Comparison of ENCODE assay signal across 13 cellular contexts in genomic region chr20:7765221-7765620, GRCh38.
DNase-seq lines count a peak whose midpoint lies in the region; ATAC-seq lines count a peak whose summit lies in the region.
"Had no signal": no experiment of that assay in that cellular context is flagged by ENCODE, and none has a peak within 500 bp of the region (broad histone marks: within the 10 kb centered on the region; RNA-seq: fewer than 3 reads in every experiment).

No MANE protein-coding gene starts in this region.

- ATAC-seq in GM18867 (IDR thresholded peaks at IDR 0.05; ENCODE audit: unreplicated experiment) (peak; percentile 94), GM21526 (IDR thresholded peaks at IDR 0.05; ENCODE audit: low FRiP score, unreplicated experiment) (peak; percentile 94), HG03139 (IDR thresholded peaks at IDR 0.05; ENCODE audit: unreplicated experiment) (peak; percentile 89)

- DNase-seq in RPMI8226 (peak; percentile 55), NCI-H748 (lab: John Stamatoyannopoulos, UW; ENCODE audit: unreplicated experiment) (no peak), UCSD-AML1 (lab: John Stamatoyannopoulos, UW; ENCODE audit: unreplicated experiment) (no peak), Ammon's horn (ENCODE audit: low spot score) (no peak)
- no peak for DNase-seq in stimulated activated CD4-positive, alpha-beta T cell treated with anti-CD3 and anti-CD28 coated beads, Interleukin-4, amount 100 ng/mL, for 1 hour
- DNase-seq: CD4-positive, CD25-positive, alpha-beta regulatory T cell; erythroblast; HFFc6; NCI-H2171; WERI-Rb-1 had no signal
